ENCODE assay signal across 1 cellular context in genomic region chr4:8819421-8820177, GRCh38.
TF ChIP-seq lines count a peak whose summit lies in the region.

No MANE protein-coding gene starts in this region.

TF ChIP-seq in GM12878, 131 proteins besides CTCF, POLR2A, EP300 and RAD21 (continued from another document):
- TF ChIP-seq BCLAF1 (IDR thresholded peaks at IDR 0.05): no peak
- TF ChIP-seq WRNIP1 (IDR thresholded peaks at IDR 0.05; ENCODE audit: borderline replicate concordance, low read depth, low read length): no peak
- no peak for TF ChIP-seq RFX5 (IDR thresholded peaks at IDR 0.05; ENCODE audit: low read depth, low read length)
- TF ChIP-seq ZSCAN29 (IDR thresholded peaks at IDR 0.05): no peak
- TF ChIP-seq ZNF687 (IDR thresholded peaks at IDR 0.05): no peak
- no peak for TF ChIP-seq CREM (IDR thresholded peaks at IDR 0.05; ENCODE audit: low read depth)
- no peak for TF ChIP-seq SIX5 (IDR thresholded peaks at IDR 0.05; ENCODE audit: low read depth, low read length, severe bottlenecking)
- no peak for TF ChIP-seq GABPA (IDR thresholded peaks at IDR 0.05; ENCODE audit: low read depth)
- no peak for TF ChIP-seq KAT2A (conservative IDR thresholded peaks at IDR 0.05; ENCODE audit: control insufficient read depth, low read depth, low read length)
- TF ChIP-seq CREB1 (IDR thresholded peaks at IDR 0.05; ENCODE audit: low read depth): no peak
